ENCODE assay signal across 18 cellular contexts in genomic region chr20:25199473-25200265, GRCh38. TPM values are rescaled to one million over a fixed set of nuclear protein-coding genes. Genes with fewer than 3 reads are reported as not detected.
DNase-seq lines count a peak whose midpoint lies in the region; ATAC-seq and TF ChIP-seq lines count a peak whose summit lies in the region.
"Had no signal": no experiment of that assay in that cellular context is flagged by ENCODE, and none has a peak within 500 bp of the region (broad histone marks: within the 10 kb centered on the region; RNA-seq: fewer than 3 reads in every experiment).

No MANE protein-coding gene starts in this region.

- H3K9me3 Mint-ChIP-seq in activated naive CD4-positive, alpha-beta T cell treated with anti-CD3 and anti-CD28 coated beads, Interleukin-2, amount 50 U/mL, for 24 hours = no peaks in the 10 kb centered on the region
- H3K9me3 Mint-ChIP-seq in activated naive CD4-positive, alpha-beta T cell treated with anti-CD3 and anti-CD28 coated beads, Interleukin-2, amount 50 U/mL, for 72 hours = no peaks in the 10 kb centered on the region
- H3K9me3 Mint-ChIP-seq in chondrocyte (ENCODE audit: low read depth) = no peaks in the 10 kb centered on the region

- no peaks in the 10 kb centered on the region for H3K36me3 ChIP-seq in skeletal muscle satellite cell (ENCODE audit: insufficient read depth, low read length)
- H3K36me3 ChIP-seq in tibial nerve = peaks cover 0 to 5% (median 0%) of the 10 kb centered on the region in 3 donors
- H3K36me3 ChIP-seq: cardiac muscle cell had no signal

- H3K4me3 Mint-ChIP-seq in activated naive CD4-positive, alpha-beta T cell treated with anti-CD3 and anti-CD28 coated beads, Interleukin-2, amount 50 U/mL, for 24 hours = no peak overlapping the region
- H3K4me3 Mint-ChIP-seq in chondrocyte (ENCODE audit: unreplicated experiment) = no peak overlapping the region

- WGBS in tibial nerve, 2 donors = 65 to 71% methylated on average over 5 of the region's 5 CpGs

- no peak overlapping the region for H3K9ac ChIP-seq in skeletal muscle satellite cell (ENCODE audit: low read depth, low read length)

- DNase-seq in activated naive CD4-positive, alpha-beta T cell treated with anti-CD3 and anti-CD28 coated beads, Interleukin-2, amount 50 U/mL, for 72 hours (ENCODE audit: low spot score in 2 of 2) = no peak
- DNase-seq in LHCN-M2 (ENCODE audit: low read depth) = peak; percentile 23
- DNase-seq in chondrocyte (ENCODE audit: low spot score) = no peak
- DNase-seq in SK-N-DZ (ENCODE audit: low spot score) = no peak
- DNase-seq in tibial nerve (ENCODE audit: low spot score in 2 of 2) = no peak
- DNase-seq in NCI-H774 (lab: John Stamatoyannopoulos, UW) = no peak
- DNase-seq: activated CD8-positive, alpha-beta memory T cell treated with anti-CD3 and anti-CD28 coated beads, Interleukin-2, amount 50 U/mL, for 48 hours; activated naive CD4-positive, alpha-beta T cell treated with anti-CD3 and anti-CD28 coated beads, Interleukin-2, amount 50 U/mL, for 16 hours; effector memory CD4-positive, alpha-beta T cell; KBM-7; NCI-H1105 treated with DMSO at 0.1 percent for 48 hours; SHP77 treated with DMSO at 0.1 percent for 48 hours; stimulated activated CD4-positive, alpha-beta T cell treated with anti-CD3 and anti-CD28 coated beads, Interleukin-15, amount 100 ng/mL, for 24 hours; stomach had no signal

- H3K27ac Mint-ChIP-seq in activated naive CD4-positive, alpha-beta T cell treated with anti-CD3 and anti-CD28 coated beads, Interleukin-2, amount 50 U/mL, for 24 hours = peak overlapping the region; percentile 30
- no peak overlapping the region for H3K27ac Mint-ChIP-seq in activated naive CD4-positive, alpha-beta T cell treated with anti-CD3 and anti-CD28 coated beads, Interleukin-2, amount 50 U/mL, for 72 hours
- peak overlapping the region; percentile 86 for H3K27ac Mint-ChIP-seq in chondrocyte (ENCODE audit: unreplicated experiment)

- ATAC-seq in activated naive CD4-positive, alpha-beta T cell treated with anti-CD3 and anti-CD28 coated beads, Interleukin-2, amount 50 U/mL, for 72 hours = no peak
- ATAC-seq: activated CD4-positive, CD25-positive, alpha-beta regulatory T cell treated with anti-CD3 and anti-CD28 coated beads, Interleukin-2, amount 50 U/mL, for 24 hours had no signal

- TF ChIP-seq POLR2A in tibial nerve (IDR thresholded peaks at IDR 0.05) = no peak

- H3K4me3 ChIP-seq in skeletal muscle satellite cell (ENCODE audit: low read length) = no peak overlapping the region
- no peak overlapping the region for H3K4me3 ChIP-seq in tibial nerve
- H3K4me3 ChIP-seq: cardiac muscle cell, stomach had no signal

- peak overlapping the region; percentile 38 for H3K4me2 ChIP-seq in skeletal muscle satellite cell (ENCODE audit: low read length)

- no peak for TF ChIP-seq EP300 in tibial nerve (IDR thresholded peaks at IDR 0.05)

- H3K27me3 Mint-ChIP-seq in activated naive CD4-positive, alpha-beta T cell treated with anti-CD3 and anti-CD28 coated beads, Interleukin-2, amount 50 U/mL, for 24 hours = no peaks in the 10 kb centered on the region
- H3K27me3 Mint-ChIP-seq in chondrocyte (ENCODE audit: low read depth) = no peaks in the 10 kb centered on the region

- H3K27me3 ChIP-seq in skeletal muscle satellite cell (ENCODE audit: control insufficient read depth, insufficient read depth, low read length) (no peaks in the 10 kb centered on the region), tibial nerve (no peaks in the 10 kb centered on the region)
- H3K27me3 ChIP-seq: cardiac muscle cell, stomach had no signal

- peak overlapping the region in 2 of 4 donors; percentile 38 to 57 for H3K27ac ChIP-seq in tibial nerve
- H3K27ac ChIP-seq: cardiac muscle cell, stomach had no signal

- H3K9me3 ChIP-seq in skeletal muscle satellite cell (replicated peaks; ENCODE audit: low read length) = no peaks in the 10 kb centered on the region
- no peaks in the 10 kb centered on the region for H3K9me3 ChIP-seq in tibial nerve
- H3K9me3 ChIP-seq: stomach had no signal

- H3K36me3 Mint-ChIP-seq in activated naive CD4-positive, alpha-beta T cell treated with anti-CD3 and anti-CD28 coated beads, Interleukin-2, amount 50 U/mL, for 24 hours = peaks cover 8% of the 10 kb centered on the region
- H3K36me3 Mint-ChIP-seq in activated naive CD4-positive, alpha-beta T cell treated with anti-CD3 and anti-CD28 coated beads, Interleukin-2, amount 50 U/mL, for 72 hours = no peaks in the 10 kb centered on the region
- H3K36me3 Mint-ChIP-seq in chondrocyte (ENCODE audit: low read depth) = peaks cover 2% of the 10 kb centered on the region

- peaks cover 87% of the 10 kb centered on the region for H3K4me1 Mint-ChIP-seq in activated naive CD4-positive, alpha-beta T cell treated with anti-CD3 and anti-CD28 coated beads, Interleukin-2, amount 50 U/mL, for 24 hours
- peaks cover 65% of the 10 kb centered on the region for H3K4me1 Mint-ChIP-seq in chondrocyte (ENCODE audit: low read depth)

- H3K4me1 ChIP-seq in skeletal muscle satellite cell (ENCODE audit: control insufficient read depth, insufficient read depth, low read length) (peaks cover 42% of the 10 kb centered on the region), tibial nerve (peaks cover 0 to 60% (median 23%) of the 10 kb centered on the region in 4 donors)

- TF ChIP-seq CTCF in chondrocyte (IDR thresholded peaks at IDR 0.05) = no peak
- no peak for TF ChIP-seq CTCF in tibial nerve (IDR thresholded peaks at IDR 0.05)

RNA-seq across cellular contexts. Expression of gene ENTPD6, which starts 4.2 kb away (rescaled TPM):
- 10 to 100 TPM; 38.8 to 45.6 TPM for total RNA-seq in activated naive CD4-positive, alpha-beta T cell treated with anti-CD3 and anti-CD28 coated beads, Interleukin-2, amount 50 U/mL, for 72 hours
- total RNA-seq in LHCN-M2 (2014; rRNA removed) (53.7 and 57.9 TPM in 2 replicates), chondrocyte (42.2 to 53.5 TPM (median 50.3 TPM) in 3 replicates), tibial nerve (100 to 1,000 TPM in 1 of 4 donors, 10 to 100 TPM in 3; 62.2 to 114 (median 67.0) TPM)
- 36.0 TPM for polyA plus RNA-seq in LHCN-M2 (2012)
- total RNA-seq in skeletal muscle satellite cell (2012; rRNA removed) = 75.4 and 76.6 TPM in 2 replicates
- polyA plus RNA-seq in SK-N-DZ (2014; cell fraction: cytosol; rRNA removed) = 58.0 and 61.2 TPM in 2 replicates
- 253 and 269 TPM in 2 replicates for polyA plus RNA-seq in SK-N-DZ (2014; cell fraction: nucleus; rRNA removed)

RNA-seq across cellular contexts. Expression of gene PYGB, which starts 48.2 kb away (rescaled TPM):
- total RNA-seq in activated naive CD4-positive, alpha-beta T cell treated with anti-CD3 and anti-CD28 coated beads, Interleukin-2, amount 50 U/mL, for 72 hours = 10 to 100 TPM; 19.1 to 30.8 TPM
- total RNA-seq in LHCN-M2 (2014; rRNA removed) = 149 and 161 TPM in 2 replicates
- polyA plus RNA-seq in LHCN-M2 (2012) = 77.3 TPM
- 130 to 171 TPM (median 170 TPM) in 3 replicates for total RNA-seq in chondrocyte
- 414 and 533 TPM in 2 replicates for total RNA-seq in skeletal muscle satellite cell (2012; rRNA removed)
- polyA plus RNA-seq in SK-N-DZ (2014; cell fraction: cytosol; rRNA removed) = 127 and 155 TPM in 2 replicates
- polyA plus RNA-seq in SK-N-DZ (2014; cell fraction: nucleus; rRNA removed) = 212 and 244 TPM in 2 replicates
- 100 to 1,000 TPM in 1 of 4 donors, 10 to 100 TPM in 3; 71.6 to 119 (median 78.6) TPM for total RNA-seq in tibial nerve

Comparison
In these comparisons a context has a peak if more than half of its experiments do, and no peak if none do; other contexts are left out.
1. H3K27ac Mint-ChIP-seq: peak in activated naive CD4-positive, alpha-beta T cell treated with anti-CD3 and anti-CD28 coated beads, Interleukin-2, amount 50 U/mL, for 24 hours (single experiment) and chondrocyte (single experiment); none in activated naive CD4-positive, alpha-beta T cell treated with anti-CD3 and anti-CD28 coated beads, Interleukin-2, amount 50 U/mL, for 72 hours (0 of 2).